Comparison of ENCODE assay signal across 12 cellular contexts in genomic region chr2:50720695-50721314, GRCh38.
A peak's percentile ranks its signal among the peaks of the same experiment; 100 is the strongest.
DNase-seq lines count a peak whose midpoint lies in the region; ATAC-seq and TF ChIP-seq lines count a peak whose summit lies in the region.
"Had no signal": no experiment of that assay in that cellular context is flagged by ENCODE, and none has a peak within 500 bp of the region (broad histone marks: within the 10 kb centered on the region; RNA-seq: fewer than 3 reads in every experiment).

No MANE protein-coding gene starts in this region.

- no peaks in the 10 kb centered on the region for H3K27me3 ChIP-seq in neural cell (ENCODE audit: insufficient read depth, low read depth, low read length)
- H3K27me3 ChIP-seq in left lung: no peaks in the 10 kb centered on the region
- H3K27me3 ChIP-seq: hepatocyte had no signal

- H3K4me3 Mint-ChIP-seq in brain: peak overlapping the region in 2 of 5 experiments; percentile 18 to 59
- H3K4me3 Mint-ChIP-seq: activated naive CD8-positive, alpha-beta T cell treated with anti-CD3 and anti-CD28 coated beads, Interleukin-2, amount 10 ng/mL, durations not matched to agents 7 days and 5 days; CD14-positive monocyte had no signal

- no peaks in the 10 kb centered on the region for H3K4me1 ChIP-seq in left lung

- TF ChIP-seq CTCF in brain (conservative IDR thresholded peaks at IDR 0.05) (no peak), neural cell (IDR thresholded peaks at IDR 0.05; ENCODE audit: poor library complexity, severe bottlenecking) (no peak), left lung (IDR thresholded peaks at IDR 0.05) (no peak)

- H3K9me2 ChIP-seq in neural cell (ENCODE audit: insufficient read depth, low read length): no peaks in the 10 kb centered on the region

- no peaks in the 10 kb centered on the region for H3K36me3 Mint-ChIP-seq in brain
- H3K36me3 Mint-ChIP-seq: activated naive CD8-positive, alpha-beta T cell treated with anti-CD3 and anti-CD28 coated beads, Interleukin-2, amount 10 ng/mL, durations not matched to agents 7 days and 5 days; CD14-positive monocyte had no signal

- H3K27me3 Mint-ChIP-seq in brain: no peaks in the 10 kb centered on the region
- H3K27me3 Mint-ChIP-seq: activated naive CD8-positive, alpha-beta T cell treated with anti-CD3 and anti-CD28 coated beads, Interleukin-2, amount 10 ng/mL, durations not matched to agents 7 days and 5 days had no signal

- H2AFZ ChIP-seq in neural cell (ENCODE audit: low read depth, low read length): peak overlapping the region; percentile 56
- H2AFZ ChIP-seq: hepatocyte had no signal

- H3K79me2 ChIP-seq in neural cell (replicated peaks; ENCODE audit: insufficient read depth, low read length): no peaks in the 10 kb centered on the region
- H3K79me2 ChIP-seq: hepatocyte had no signal

- H3K4me1 Mint-ChIP-seq in brain: peaks cover 63% of the 10 kb centered on the region
- H3K4me1 Mint-ChIP-seq: activated naive CD8-positive, alpha-beta T cell treated with anti-CD3 and anti-CD28 coated beads, Interleukin-2, amount 10 ng/mL, durations not matched to agents 7 days and 5 days; CD14-positive monocyte had no signal

- no peaks in the 10 kb centered on the region for H3K36me3 ChIP-seq in neural cell (ENCODE audit: insufficient read depth, low read length)
- H3K36me3 ChIP-seq in left lung: no peaks in the 10 kb centered on the region

- in situ Hi-C loops in G401 (cut with HindIII; ENCODE audit: low sequenced_read_pairs): no loop called here

- H3K4me2 ChIP-seq in neural cell (ENCODE audit: low read length): peak overlapping the region; percentile 67

- no peaks in the 10 kb centered on the region for H4K20me1 ChIP-seq in neural cell (ENCODE audit: insufficient read depth)

- no peak for ATAC-seq in left lung
- ATAC-seq: PC-3 had no signal

- DNase-seq in G401 (ENCODE audit: low spot score) (peak; percentile 86), NCI-H2029 (lab: John Stamatoyannopoulos, UW) (peak; percentile 14), RKO (ENCODE audit: low spot score) (no peak), NAMALWA (ENCODE audit: low spot score) (no peak), left lung (no peak)
- DNase-seq: activated naive CD8-positive, alpha-beta T cell treated with anti-CD3 and anti-CD28 coated beads, Interleukin-2, amount 10 ng/mL, durations not matched to agents 7 days and 5 days; GF-D8; PC-3 had no signal

- H3K27ac ChIP-seq in neural cell (ENCODE audit: low read length): peak overlapping the region; percentile 92
- H3K27ac ChIP-seq in left lung: no peak overlapping the region
- H3K27ac ChIP-seq: hepatocyte had no signal

- H3K27ac Mint-ChIP-seq in brain: peak overlapping the region in 4 of 5 experiments; percentile 1 to 85 (median 7)
- H3K27ac Mint-ChIP-seq: activated naive CD8-positive, alpha-beta T cell treated with anti-CD3 and anti-CD28 coated beads, Interleukin-2, amount 10 ng/mL, durations not matched to agents 7 days and 5 days had no signal

- peaks cover 3% of the 10 kb centered on the region for H3F3A ChIP-seq in neural cell (ENCODE audit: insufficient read depth, low read length, poor library complexity, severe bottlenecking)

- no peaks in the 10 kb centered on the region for H3K9me3 ChIP-seq in neural cell (ENCODE audit: low read length)
- no peaks in the 10 kb centered on the region for H3K9me3 ChIP-seq in left lung

- H3K9me3 Mint-ChIP-seq in brain: no peaks in the 10 kb centered on the region
- H3K9me3 Mint-ChIP-seq: activated naive CD8-positive, alpha-beta T cell treated with anti-CD3 and anti-CD28 coated beads, Interleukin-2, amount 10 ng/mL, durations not matched to agents 7 days and 5 days; CD14-positive monocyte had no signal

- intact Hi-C loops in left lung (cut with DNase I): no loop called here

- peak; percentile 36 for TF ChIP-seq RAD21 in neural cell (conservative IDR thresholded peaks at IDR 0.05)

- H3K4me3 ChIP-seq in neural cell (ENCODE audit: low read length): peak overlapping the region; percentile 56
- H3K4me3 ChIP-seq in left lung: no peak overlapping the region
- H3K4me3 ChIP-seq: hepatocyte had no signal

- peak; percentile 87 for TF ChIP-seq EP300 in neural cell (conservative IDR thresholded peaks at IDR 0.05; ENCODE audit: poor library complexity, severe bottlenecking)

- peak overlapping the region; percentile 59 for H3K9ac ChIP-seq in neural cell (ENCODE audit: low read length)

TF ChIP-seq in neural cell, 6 proteins besides CTCF, POLR2A, EP300 and RAD21:
- TF ChIP-seq REST (IDR thresholded peaks at IDR 0.05; ENCODE audit: borderline replicate concordance) (peak; percentile 96), POLR2AphosphoS5 (IDR thresholded peaks at IDR 0.05) (peak; percentile 81), TAF1 (IDR thresholded peaks at IDR 0.05; ENCODE audit: low read depth) (peak; percentile 53), SMC3 (conservative IDR thresholded peaks at IDR 0.05; ENCODE audit: poor library complexity) (no peak)

Comparison
In these comparisons a context has a peak if more than half of its experiments do, and no peak if none do; other contexts are left out.
1. DNase-seq: peak in G401 (single experiment) and NCI-H2029 (single experiment); none in RKO (single experiment), NAMALWA (single experiment) and left lung (0 of 2).